ENCODE assay signal across 24 cellular contexts in genomic region chr2:233119123-233119522, GRCh38. TPM values are rescaled to one million over a fixed set of nuclear protein-coding genes. Genes with fewer than 3 reads are reported as not detected.
DNase-seq lines count a peak whose midpoint lies in the region; ATAC-seq, FAIRE-seq and TF ChIP-seq lines count a peak whose summit lies in the region.
"Had no signal": no experiment of that assay in that cellular context is flagged by ENCODE, and none has a peak within 500 bp of the region (broad histone marks: within the 10 kb centered on the region; RNA-seq: fewer than 3 reads in every experiment).

No MANE protein-coding gene starts in this region.

- POLR2A ChIA-PET in activated B cell treated with CpG ODN at 0.5 μM for 24 hours (lab: Charles Lee), result interaction anchor here (0.6 kb wide), 2 partner anchors 24 to 1179 kb away, joined by 3 to 6 read pairs; no protein-coding TSS in a partner anchor

- H3K27me3 Mint-ChIP-seq in activated B cell treated with CpG ODN at 0.5 μM for 24 hours (no peaks in the 10 kb centered on the region), memory B cell (no peaks in the 10 kb centered on the region)
- H3K27me3 Mint-ChIP-seq: activated CD4-positive, alpha-beta T cell treated with anti-CD3 and anti-CD28 coated beads for 36 hours had no signal

- intact Hi-C loops in activated B cell treated with CpG ODN at 0.5 μM for 24 hours (cut with micrococcal nuclease), result no loop called here
- intact Hi-C loops in breast epithelium (cut with DNase I; ENCODE audit: low total_unique reads), result no loop called here

- no peaks in the 10 kb centered on the region for H3K9me3 ChIP-seq in breast epithelium
- H3K9me3 ChIP-seq: upper lobe of right lung had no signal

- no peak overlapping the region for H3K27ac ChIP-seq in breast epithelium
- H3K27ac ChIP-seq: C4-2B, cardiac muscle cell, upper lobe of right lung had no signal

- H3K4me3 ChIP-seq in breast epithelium, result no peak overlapping the region
- H3K4me3 ChIP-seq: cardiac muscle cell, smooth muscle cell, upper lobe of right lung had no signal

- CTCF ChIA-PET in activated B cell treated with CpG ODN at 0.5 μM for 24 hours (lab: Charles Lee), result no interaction called here

- peaks cover 70% of the 10 kb centered on the region for H3K4me1 Mint-ChIP-seq in activated B cell treated with CpG ODN at 0.5 μM for 24 hours
- peaks cover 52% of the 10 kb centered on the region for H3K4me1 Mint-ChIP-seq in memory B cell
- H3K4me1 Mint-ChIP-seq in stimulated activated effector memory CD8-positive, alpha-beta T cell treated with anti-CD3 and anti-CD28 coated beads, Interleukin-12 subunit alpha, Interleukin-12 subunit beta, amount 100 ng/mL, for 72 hours, result peaks cover 61% of the 10 kb centered on the region

- no peak for TF ChIP-seq CTCF in activated B cell treated with CpG ODN at 0.5 μM for 24 hours (IDR thresholded peaks at IDR 0.05)
- TF ChIP-seq CTCF in breast epithelium (IDR thresholded peaks at IDR 0.05), result no peak

- no peaks in the 10 kb centered on the region for H3K27me3 ChIP-seq in breast epithelium
- H3K27me3 ChIP-seq: cardiac muscle cell, upper lobe of right lung had no signal

- ATAC-seq in activated B cell treated with CpG ODN at 0.5 μM for 24 hours (ENCODE audit: low read depth) (no peak), memory B cell (ENCODE audit: low read depth) (no peak), GM19023 (IDR thresholded peaks at IDR 0.05; ENCODE audit: unreplicated experiment) (no peak)
- no peak for ATAC-seq in stimulated activated effector memory CD8-positive, alpha-beta T cell treated with anti-CD3 and anti-CD28 coated beads, Interleukin-12 subunit alpha, Interleukin-12 subunit beta, amount 100 ng/mL, for 72 hours
- ATAC-seq: activated CD4-positive, alpha-beta T cell treated with anti-CD3 and anti-CD28 coated beads for 36 hours; HCT116; upper lobe of right lung had no signal

- TF ChIP-seq POLR2A in GM12891 (IDR thresholded peaks at IDR 0.05; ENCODE audit: low read depth, low read length), result no peak
- no peak for TF ChIP-seq POLR2A in breast epithelium (IDR thresholded peaks at IDR 0.05)

- no peaks in the 10 kb centered on the region for H3K36me3 ChIP-seq in breast epithelium
- H3K36me3 ChIP-seq: cardiac muscle cell had no signal

- H3K9me3 Mint-ChIP-seq in activated B cell treated with CpG ODN at 0.5 μM for 24 hours, result no peaks in the 10 kb centered on the region
- no peaks in the 10 kb centered on the region for H3K9me3 Mint-ChIP-seq in memory B cell
- no peaks in the 10 kb centered on the region for H3K9me3 Mint-ChIP-seq in stimulated activated effector memory CD8-positive, alpha-beta T cell treated with anti-CD3 and anti-CD28 coated beads, Interleukin-12 subunit alpha, Interleukin-12 subunit beta, amount 100 ng/mL, for 72 hours
- H3K9me3 Mint-ChIP-seq: activated naive CD4-positive, alpha-beta T cell treated with anti-CD3 and anti-CD28 coated beads for 36 hours had no signal

- peak; percentile 33 for FAIRE-seq in GM12891 (lab: Jason Lieb, UNC)
- FAIRE-seq: endometrium had no signal

- H3K4me3 Mint-ChIP-seq in activated B cell treated with CpG ODN at 0.5 μM for 24 hours, result no peak overlapping the region
- no peak overlapping the region for H3K4me3 Mint-ChIP-seq in memory B cell
- H3K4me3 Mint-ChIP-seq in stimulated activated effector memory CD8-positive, alpha-beta T cell treated with anti-CD3 and anti-CD28 coated beads, Interleukin-12 subunit alpha, Interleukin-12 subunit beta, amount 100 ng/mL, for 72 hours, result no peak overlapping the region
- H3K4me3 Mint-ChIP-seq: activated CD4-positive, alpha-beta T cell treated with anti-CD3 and anti-CD28 coated beads for 36 hours; activated naive CD4-positive, alpha-beta T cell treated with anti-CD3 and anti-CD28 coated beads for 36 hours; T-helper 1 cell treated with Interleukin-12 subunit alpha and Interleukin-12 subunit beta and Interleukin-4 antibody, amounts not matched to agents 30 μg/mL and 1 μg/mL, for 36 hours had no signal

- DNase-seq in GM12891 (ENCODE audit: insufficient read length, low spot score), result no peak
- DNase-seq in activated B cell treated with CpG ODN at 0.5 μM for 24 hours, result no peak
- no peak for DNase-seq in memory B cell (ENCODE audit: low spot score in 2 of 2)
- no peak for DNase-seq in stimulated activated effector memory CD8-positive, alpha-beta T cell treated with anti-CD3 and anti-CD28 coated beads, Interleukin-12 subunit alpha, Interleukin-12 subunit beta, amount 100 ng/mL, for 72 hours (ENCODE audit: low spot score in 2 of 2)
- no peak for DNase-seq in breast epithelium (ENCODE audit: low spot score in 2 of 2)
- no peak for DNase-seq in NCI-H2107 treated with DMSO at 0.1 percent for 48 hours (lab: John Stamatoyannopoulos, UW; ENCODE audit: unreplicated experiment)
- DNase-seq: activated CD4-positive, alpha-beta T cell treated with anti-CD3 and anti-CD28 coated beads for 36 hours; activated naive CD4-positive, alpha-beta T cell treated with anti-CD3 and anti-CD28 coated beads for 36 hours; dermis blood vessel endothelial cell; hypothalamus; NCI-H446 treated with DMSO at 0.1 percent for 48 hours; NCI-H82; retina; RPMI8226; stimulated activated CD4-positive, alpha-beta T cell treated with anti-CD3 and anti-CD28 coated beads, Interleukin-1b, Interleukin-23, amount 100 ng/mL, for 48 hours had no signal

- H3K4me1 ChIP-seq in breast epithelium, result no peaks in the 10 kb centered on the region
- H3K4me1 ChIP-seq: upper lobe of right lung had no signal

- peaks cover 76% of the 10 kb centered on the region for H3K36me3 Mint-ChIP-seq in activated B cell treated with CpG ODN at 0.5 μM for 24 hours (ENCODE audit: low read depth)
- H3K36me3 Mint-ChIP-seq in memory B cell, result peaks cover 28% of the 10 kb centered on the region
- H3K36me3 Mint-ChIP-seq in stimulated activated effector memory CD8-positive, alpha-beta T cell treated with anti-CD3 and anti-CD28 coated beads, Interleukin-12 subunit alpha, Interleukin-12 subunit beta, amount 100 ng/mL, for 72 hours, result peaks cover 48% of the 10 kb centered on the region

- H3K27ac Mint-ChIP-seq in activated B cell treated with CpG ODN at 0.5 μM for 24 hours (peak overlapping the region; percentile 69), memory B cell (peak overlapping the region; percentile 73)
- peak overlapping the region; percentile 86 for H3K27ac Mint-ChIP-seq in stimulated activated effector memory CD8-positive, alpha-beta T cell treated with anti-CD3 and anti-CD28 coated beads, Interleukin-12 subunit alpha, Interleukin-12 subunit beta, amount 100 ng/mL, for 72 hours
- H3K27ac Mint-ChIP-seq: activated naive CD4-positive, alpha-beta T cell treated with anti-CD3 and anti-CD28 coated beads for 36 hours had no signal

TF ChIP-seq in GM12891, 5 proteins besides CTCF, POLR2A, EP300 and RAD21:
- TF ChIP-seq SPI1 (IDR thresholded peaks at IDR 0.05; ENCODE audit: low read depth, low read length), result no peak
- TF ChIP-seq PAX5 (IDR thresholded peaks at IDR 0.05; ENCODE audit: insufficient read depth, low read length, severe bottlenecking), result no peak
- no peak for TF ChIP-seq TAF1 (IDR thresholded peaks at IDR 0.05; ENCODE audit: low read depth, low read length)
- no peak for TF ChIP-seq POU2F2 (IDR thresholded peaks at IDR 0.05; ENCODE audit: low read depth, low read length)
- TF ChIP-seq POLR2AphosphoS5 (IDR thresholded peaks at IDR 0.05; ENCODE audit: low read depth, low read length), result no peak

RNA-seq across cellular contexts. Expression of gene INPP5D, which starts 59.0 kb away (rescaled TPM):
- 62.2 TPM for polyA plus RNA-seq in GM12891 (2012; ENCODE audit: low read depth, missing spikeins)
- total RNA-seq in activated B cell treated with CpG ODN at 0.5 μM for 24 hours, result 247 and 275 TPM in 2 replicates
- 10 to 100 TPM; 18.4 to 20.3 (median 20.0) TPM for total RNA-seq in breast epithelium
- total RNA-seq: Daoy had no signal

Comparison
In these comparisons a context has a peak if more than half of its experiments do, and no peak if none do; other contexts are left out.
1. RNA of gene INPP5D, which starts 59.0 kb away (total RNA-seq): 247 to 275 TPM in activated B cell treated with CpG ODN at 0.5 μM for 24 hours; 18.4 to 20.3 TPM in breast epithelium; every median in the first group is over 10 times any median in the second.
2. Peak in every context shown above with its lines, with median percentiles within 50 percentile points of each other: H3K27ac Mint-ChIP-seq.